ENCODE assay signal across 14 cellular contexts in genomic region chr11:32225491-32226285, GRCh38.
DNase-seq lines count a peak whose midpoint lies in the region; ATAC-seq and TF ChIP-seq lines count a peak whose summit lies in the region.
"Had no signal": no experiment of that assay in that cellular context is flagged by ENCODE, and none has a peak within 500 bp of the region (broad histone marks: within the 10 kb centered on the region; RNA-seq: fewer than 3 reads in every experiment).

No MANE protein-coding gene starts in this region.

- 72 to 80% methylated on average over 14 of the region's 14 CpGs for WGBS in tibial nerve, 2 donors

- no peaks in the 10 kb centered on the region for H3K36me3 Mint-ChIP-seq in stimulated activated naive B cell treated with anti-CD40 and anti-IgM and Interleukin-4, amounts not matched to agents 10 μg/mL and 1 μg/mL and 100 μg/mL, for 72 hours

- no peaks in the 10 kb centered on the region for H3K4me1 ChIP-seq in tibial nerve

- no peaks in the 10 kb centered on the region for H3K36me3 ChIP-seq in tibial nerve

- H3K27me3 ChIP-seq in tibial nerve = no peaks in the 10 kb centered on the region

- H3K4me1 Mint-ChIP-seq in stimulated activated naive B cell treated with anti-CD40 and anti-IgM and Interleukin-4, amounts not matched to agents 10 μg/mL and 1 μg/mL and 100 μg/mL, for 72 hours = no peaks in the 10 kb centered on the region

- no peaks in the 10 kb centered on the region for H3K9me3 Mint-ChIP-seq in stimulated activated naive B cell treated with anti-CD40 and anti-IgM and Interleukin-4, amounts not matched to agents 10 μg/mL and 1 μg/mL and 100 μg/mL, for 72 hours

- no peak overlapping the region for H3K27ac Mint-ChIP-seq in stimulated activated naive B cell treated with anti-CD40 and anti-IgM and Interleukin-4, amounts not matched to agents 10 μg/mL and 1 μg/mL and 100 μg/mL, for 72 hours

- DNase-seq in NCI-H2107 treated with DMSO at 0.1 percent for 48 hours (lab: John Stamatoyannopoulos, UW; ENCODE audit: unreplicated experiment) (peak; percentile 25), NCI-H2107 (lab: John Stamatoyannopoulos, UW) (no peak), NCI-H524 (lab: John Stamatoyannopoulos, UW) (peak; percentile 89 to 95), SK-N-DZ (ENCODE audit: low spot score) (peak; percentile 81), amniotic stem cell (lab: John Stamatoyannopoulos, UW) (no peak), NCI-H446 (lab: John Stamatoyannopoulos, UW) (no peak), tibial nerve (ENCODE audit: low spot score in 2 of 2) (no peak)
- no peak for DNase-seq in stimulated activated naive B cell treated with anti-CD40 and anti-IgM and Interleukin-4, amounts not matched to agents 10 μg/mL and 1 μg/mL and 100 μg/mL, for 72 hours
- DNase-seq: C1 segment of cervical spinal cord, DND-41, GDM1, NCI-H2081 treated with DMSO at 0.1 percent for 48 hours, T-helper 1 cell had no signal

- H3K4me3 Mint-ChIP-seq in stimulated activated naive B cell treated with anti-CD40 and anti-IgM and Interleukin-4, amounts not matched to agents 10 μg/mL and 1 μg/mL and 100 μg/mL, for 72 hours = no peak overlapping the region

- peaks cover 0 to 12% of the 10 kb centered on the region in 2 donors for H3K27me3 Mint-ChIP-seq in stimulated activated naive B cell treated with anti-CD40 and anti-IgM and Interleukin-4, amounts not matched to agents 10 μg/mL and 1 μg/mL and 100 μg/mL, for 72 hours

- ATAC-seq in stimulated activated naive B cell treated with anti-CD40 and anti-IgM and Interleukin-4, amounts not matched to agents 10 μg/mL and 1 μg/mL and 100 μg/mL, for 72 hours (replicated peaks) = no peak

- TF ChIP-seq EP300 in tibial nerve (IDR thresholded peaks at IDR 0.05) = no peak

- H3K4me3 ChIP-seq in tibial nerve = no peak overlapping the region

- TF ChIP-seq POLR2A in tibial nerve (IDR thresholded peaks at IDR 0.05) = no peak

- no peaks in the 10 kb centered on the region for H3K9me3 ChIP-seq in tibial nerve

- TF ChIP-seq CTCF in tibial nerve (IDR thresholded peaks at IDR 0.05) = no peak

- H3K27ac ChIP-seq in tibial nerve = no peak overlapping the region
- H3K27ac ChIP-seq: HL-60 had no signal

Comparison
In these comparisons a context has a peak if more than half of its experiments do, and no peak if none do; other contexts are left out.
1. DNase-seq: peak in NCI-H2107 treated with DMSO at 0.1 percent for 48 hours (single experiment), NCI-H524 (2 of 2) and SK-N-DZ (single experiment); none in NCI-H2107 (single experiment), amniotic stem cell (single experiment), NCI-H446 (0 of 2), stimulated activated naive B cell treated with anti-CD40 and anti-IgM and Interleukin-4, amounts not matched to agents 10 μg/mL and 1 μg/mL and 100 μg/mL, for 72 hours (single experiment) and tibial nerve (0 of 2).